In genomic region chr21:28893687-28894086, GRCh38 we compare ENCODE assay signal across 22 cellular contexts.
"Had no signal": no experiment of that assay in that cellular context is flagged by ENCODE, and none has a peak within 500 bp of the region (broad histone marks: within the 10 kb centered on the region; RNA-seq: fewer than 3 reads in every experiment).

No MANE protein-coding gene starts in this region.

- H3K27me3 ChIP-seq: body of pancreas, tibial artery had no signal

- H3K4me1 ChIP-seq: body of pancreas, gastrocnemius medialis, left ventricle myocardium inferior had no signal

- H3K36me3 Mint-ChIP-seq: activated naive CD8-positive, alpha-beta T cell treated with anti-CD3 and anti-CD28 coated beads, Interleukin-2, amount 10 ng/mL, durations not matched to agents 7 days and 5 days had no signal

- H3K9me3 ChIP-seq: body of pancreas, gastrocnemius medialis, tibial artery had no signal

- DNase-seq: activated CD4-positive, alpha-beta T cell treated with anti-CD3 and anti-CD28 coated beads, Interleukin-2, amount 10 ng/mL, durations not matched to agents 24 days and 14 days; activated CD4-positive, CD25-positive, alpha-beta regulatory T cell; activated CD8-positive, alpha-beta T cell treated with anti-CD3 and anti-CD28 coated beads for 36 hours; activated naive CD4-positive, alpha-beta T cell treated with Interleukin-2 at 50 U/mL for 16 hours; activated naive CD8-positive, alpha-beta T cell treated with anti-CD3 and anti-CD28 coated beads, Interleukin-2, amount 10 ng/mL, durations not matched to agents 7 days and 5 days; activated T-cell treated with anti-CD3 and anti-CD28 coated beads, Interleukin-2, amount 50 U/mL, for 1 hour; amygdala; body of pancreas; central memory CD4-positive, alpha-beta T cell; erythroblast; gastrocnemius medialis; head of caudate nucleus; left ventricle myocardium inferior; mammary epithelial cell; retina; stimulated activated CD8-positive, alpha-beta memory T cell treated with anti-CD3 and anti-CD28 coated beads, Interleukin-4, amount 100 ng/mL, for 48 hours; stimulated activated naive CD4-positive, alpha-beta T cell; T-helper 9 cell; tibial artery had no signal

- H3K4me3 ChIP-seq: body of pancreas, coronary artery, gastrocnemius medialis, left ventricle myocardium inferior, tibial artery had no signal

- H3K27ac ChIP-seq: body of pancreas, coronary artery, gastrocnemius medialis, left ventricle myocardium inferior had no signal

- H3K9me3 Mint-ChIP-seq: activated CD8-positive, alpha-beta T cell treated with anti-CD3 and anti-CD28 coated beads for 36 hours; activated T-helper 2 cell treated with anti-CD3 and anti-CD28 coated beads, Interferon-gamma antibody, Interleukin-2, Interleukin-4, amounts not matched to agents 10 μg/mL and 5 μg/mL and 100 μg/mL, durations not matched to agents 14 hours and 24 hours and 36 hours had no signal

- H3K4me1 Mint-ChIP-seq: activated CD4-positive, alpha-beta T cell treated with anti-CD3 and anti-CD28 coated beads, Interleukin-2, amount 10 ng/mL, durations not matched to agents 24 days and 14 days; activated naive CD8-positive, alpha-beta T cell treated with anti-CD3 and anti-CD28 coated beads, Interleukin-2, amount 10 ng/mL, durations not matched to agents 7 days and 5 days had no signal

- ATAC-seq: activated CD8-positive, alpha-beta T cell treated with anti-CD3 and anti-CD28 coated beads for 36 hours; body of pancreas; gastrocnemius medialis had no signal

- H3K4me3 Mint-ChIP-seq: activated CD4-positive, alpha-beta T cell treated with anti-CD3 and anti-CD28 coated beads, Interleukin-2, amount 10 ng/mL, durations not matched to agents 24 days and 14 days; activated CD8-positive, alpha-beta T cell treated with anti-CD3 and anti-CD28 coated beads for 36 hours; activated naive CD8-positive, alpha-beta T cell treated with anti-CD3 and anti-CD28 coated beads, Interleukin-2, amount 10 ng/mL, durations not matched to agents 7 days and 5 days had no signal

- FAIRE-seq: endometrium had no signal

- H3K36me3 ChIP-seq: gastrocnemius medialis, left ventricle myocardium inferior, tibial artery had no signal

- H3K27ac Mint-ChIP-seq: activated CD4-positive, alpha-beta T cell treated with anti-CD3 and anti-CD28 coated beads, Interleukin-2, amount 10 ng/mL, durations not matched to agents 24 days and 14 days; activated CD8-positive, alpha-beta T cell treated with anti-CD3 and anti-CD28 coated beads for 36 hours; activated naive CD8-positive, alpha-beta T cell treated with anti-CD3 and anti-CD28 coated beads, Interleukin-2, amount 10 ng/mL, durations not matched to agents 7 days and 5 days; activated T-helper 2 cell treated with anti-CD3 and anti-CD28 coated beads, Interferon-gamma antibody, Interleukin-2, Interleukin-4, amounts not matched to agents 10 μg/mL and 5 μg/mL and 100 μg/mL, durations not matched to agents 14 hours and 24 hours and 36 hours had no signal
